2 cellular contexts compared by ENCODE assay signal in genomic region chr21:46372947-46373346, GRCh38.
TF ChIP-seq lines count a peak whose summit lies in the region.

No MANE protein-coding gene starts in this region.

TF ChIP-seq in WTC11, 78 proteins besides CTCF, POLR2A, EP300 and RAD21:
- TF ChIP-seq ZNF121 (CRISPR knock-in tag; IDR thresholded peaks at IDR 0.05): peak; percentile 97

TF ChIP-seq in HepG2, 621 proteins besides CTCF, POLR2A, EP300 and RAD21:
- TF ChIP-seq ZNF770 (CRISPR knock-in tag; IDR thresholded peaks at IDR 0.05) (peak; percentile 35; the same call in 1 of the 2 replicates), ZNF121 (CRISPR knock-in tag; IDR thresholded peaks at IDR 0.05) (peak; percentile 87)
